In the genomic region with DNA sequence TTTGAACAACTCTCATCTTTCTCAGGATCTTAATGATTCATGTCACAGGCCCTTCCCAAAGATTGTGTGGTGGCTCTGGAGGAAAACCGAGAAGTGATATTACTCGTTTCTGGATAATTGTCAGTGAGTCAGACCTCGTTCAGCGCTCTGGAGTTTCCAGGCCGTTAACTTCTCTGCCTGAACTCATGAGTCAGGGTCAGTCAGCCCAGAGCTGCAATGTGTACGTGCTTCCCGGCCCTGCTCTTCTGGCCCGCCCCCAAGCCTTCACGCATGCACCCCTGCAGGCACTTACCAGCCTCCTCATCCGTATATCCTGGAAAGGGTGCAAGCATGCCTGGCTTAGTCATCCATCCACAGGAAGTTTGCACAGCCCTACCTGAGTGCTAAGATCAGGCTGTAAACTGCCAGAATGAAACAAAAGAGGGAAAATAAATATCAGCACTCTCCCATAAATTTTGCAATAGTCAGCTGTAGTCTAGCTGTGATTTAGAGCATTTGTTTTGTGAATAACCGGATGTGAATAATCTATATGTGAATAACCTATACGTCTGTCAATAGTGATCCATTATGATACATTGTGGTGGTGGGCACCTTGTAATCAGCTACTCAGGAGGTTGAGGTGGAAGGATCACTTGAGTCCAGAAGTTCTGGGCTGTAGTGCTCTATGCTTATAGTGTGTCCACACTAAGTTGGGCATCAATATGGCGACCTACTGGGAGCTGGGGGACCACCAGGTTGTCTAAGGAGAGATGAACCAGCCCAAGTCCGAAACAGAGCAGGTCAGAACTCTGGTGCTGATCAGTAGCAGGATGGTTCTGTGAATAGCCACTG, we compare ENCODE assay signal across 8 cellular contexts. TPM values are rescaled to one million over a fixed set of nuclear protein-coding genes. Genes with fewer than 3 reads are reported as not detected.
DNase-seq lines count a peak whose midpoint lies in the region; ATAC-seq and TF ChIP-seq lines count a peak whose summit lies in the region.

No MANE protein-coding gene starts in this region.

- CTCF ChIA-PET in IMR-90 (lab: Yijun Ruan, JAX) = interaction anchor here (1.3 kb wide), 1 partner anchor 55 kb away, joined by 6 read pairs; no protein-coding TSS in a partner anchor

- peak overlapping the region; percentile 41 for H3K14ac ChIP-seq in IMR-90 (replicated peaks; ENCODE audit: low read depth, low read length)

- H3K27me3 Mint-ChIP-seq in osteocyte (ENCODE audit: unreplicated experiment) = no peaks in the 10 kb centered on the region

- H2BK15ac ChIP-seq in IMR-90 (ENCODE audit: low read depth, low read length) = peak overlapping the region; percentile 90

- POLR2A ChIA-PET in IMR-90 (lab: Charles Lee; ENCODE audit: unreplicated experiment) = no interaction called here

- peak overlapping the region; percentile 69; the same call in 1 of the 2 replicates for H4K5ac ChIP-seq in IMR-90 (ENCODE audit: low read depth, low read length)

- H2AK9ac ChIP-seq in IMR-90 (replicated peaks; ENCODE audit: low read depth, low read length, poor library complexity) = peak overlapping the region; percentile 83

- peaks cover 13% of the 10 kb centered on the region for H3K4me1 Mint-ChIP-seq in osteocyte (ENCODE audit: unreplicated experiment)

- H3K27me3 ChIP-seq in IMR-90 (ENCODE audit: control insufficient read depth, insufficient read depth, low read length) = no peaks in the 10 kb centered on the region

- no peaks in the 10 kb centered on the region for H3K36me3 ChIP-seq in IMR-90 (ENCODE audit: control insufficient read depth, insufficient read depth, low read length)

- H3K4me3 ChIP-seq in IMR-90 (ENCODE audit: insufficient read depth, low read depth, low read length) = no peak overlapping the region

- intact Hi-C loops in IMR-90 (cut with micrococcal nuclease) = no loop called here

- dilution Hi-C loops in IMR-90 (cut with HindIII; ENCODE audit: low sequenced_read_pairs, unreplicated experiment) = no loop called here

- peaks cover 5% of the 10 kb centered on the region; the same call in 1 of the 2 replicates for H3K4me1 ChIP-seq in IMR-90 (ENCODE audit: control insufficient read depth, insufficient read depth, low read length)

- in situ Hi-C loops in IMR-90 (cut with MboI; ENCODE audit: low sequenced_read_pairs) (no loop called here), SK-MEL-5 (cut with HindIII; ENCODE audit: low pct_unique_long_range_greater_than_20kb, low sequenced_read_pairs) (no loop called here)

- peak overlapping the region; percentile 89 for H2BK120ac ChIP-seq in IMR-90 (ENCODE audit: low read depth, low read length)

- H3K9me3 Mint-ChIP-seq in osteocyte (ENCODE audit: unreplicated experiment) = no peaks in the 10 kb centered on the region

- TF ChIP-seq CTCF in IMR-90 (conservative IDR thresholded peaks at IDR 0.05; ENCODE audit: low read depth, low read length) (no peak), osteocyte (IDR thresholded peaks at IDR 0.05) (no peak)

- H3K9me1 ChIP-seq in IMR-90 (ENCODE audit: insufficient read depth, low read length) = peaks cover 9% of the 10 kb centered on the region

- peak overlapping the region; percentile 95 for H2BK20ac ChIP-seq in IMR-90 (ENCODE audit: low read depth, low read length)

- peak overlapping the region; percentile 63 for H4K91ac ChIP-seq in IMR-90 (ENCODE audit: insufficient read depth, low read depth, low read length)

- H3K27ac ChIP-seq in IMR-90 (ENCODE audit: insufficient read depth, low read length) = peak overlapping the region; percentile 50

- H2BK5ac ChIP-seq in IMR-90 (ENCODE audit: low read depth, low read length, poor library complexity, severe bottlenecking) = peak overlapping the region; percentile 91

- H3K4me2 ChIP-seq in IMR-90 (ENCODE audit: low read depth, low read length) = peak overlapping the region; percentile 8

- TF ChIP-seq RAD21 in IMR-90 (IDR thresholded peaks at IDR 0.05; ENCODE audit: low read length) = no peak; the same call in 1 of the 2 replicates

- peak overlapping the region; percentile 87 for H2AK5ac ChIP-seq in IMR-90 (ENCODE audit: low read depth, low read length)

- BruUV-seq in IMR-90 (replicated peaks; lab: Mats Ljungman, UMichigan) = no TSS peak

- H3K79me1 ChIP-seq in IMR-90 (ENCODE audit: low read depth in 1 of 2, low read length in 2 of 2) = no peaks in the 10 kb centered on the region

- TF ChIP-seq POLR2A in IMR-90 (IDR thresholded peaks at IDR 0.05; ENCODE audit: low read depth, low read length) = no peak

- no peaks in the 10 kb centered on the region for H3K36me3 Mint-ChIP-seq in osteocyte (ENCODE audit: unreplicated experiment)

- H3K23ac ChIP-seq in IMR-90 (ENCODE audit: low read depth, low read length) = peak overlapping the region; percentile 40; the same call in 1 of the 2 replicates

- peak overlapping the region; percentile 66 for H2AFZ ChIP-seq in IMR-90 (replicated peaks; ENCODE audit: low read length, poor library complexity)

- H3K9me3 ChIP-seq in IMR-90 (ENCODE audit: control insufficient read depth, insufficient read depth, low read length) = no peaks in the 10 kb centered on the region

- no peak overlapping the region for H3K4me3 Mint-ChIP-seq in osteocyte (ENCODE audit: unreplicated experiment)

- ATAC-seq in IMR-90 (ENCODE audit: low read depth) = peak; percentile 99
- peak; percentile 92 for ATAC-seq in esophagus mucosa

- peak overlapping the region; percentile 76 for H3K27ac Mint-ChIP-seq in osteocyte (ENCODE audit: unreplicated experiment)

- peak overlapping the region; percentile 66 for H3K18ac ChIP-seq in IMR-90 (ENCODE audit: low read depth, low read length)

- peak overlapping the region; percentile 2; the same call in 1 of the 2 replicates for H3K9ac ChIP-seq in IMR-90 (ENCODE audit: low read depth, low read length)

- WGBS in IMR-90 (ENCODE audit: extremely low coverage in 2 of 2, insufficient read length in 1 of 2), 2 experiments = 100% methylated on average over 2 of the region's 14 CpGs; no CpG with 5 or more reads in 1 of the 2 experiments

- H3K56ac ChIP-seq in IMR-90 (ENCODE audit: extremely low read depth, insufficient read depth, low read length) = peak overlapping the region; percentile 7; the same call in 1 of the 2 replicates

- peaks cover 4% of the 10 kb centered on the region; the same call in 1 of the 2 replicates for H4K20me1 ChIP-seq in IMR-90 (ENCODE audit: insufficient read depth, low read length)

- DNase-seq in activated T-cell treated with anti-CD3 and anti-CD28 coated beads for 48 hours (ENCODE audit: low read depth) (peak; percentile 64), IMR-90 (peak; percentile 100), SK-MEL-5 (ENCODE audit: low read depth, low spot score) (peak; percentile 80), osteocyte (ENCODE audit: extremely low spot score, unreplicated experiment) (no peak), T-helper 9 cell (no peak), inferior parietal cortex (ENCODE audit: extremely low spot score) (no peak)
- DNase-seq in activated T-cell treated with anti-CD3 and anti-CD28 coated beads, Interleukin-2, amount 50 U/mL, for 1 hour = no peak

- peak overlapping the region; percentile 92 for H3K4ac ChIP-seq in IMR-90 (ENCODE audit: low read depth, low read length)

- H4K8ac ChIP-seq in IMR-90 (ENCODE audit: low read depth in 2 of 2, low read length in 2 of 2) = peak overlapping the region; percentile 77 to 88

TF ChIP-seq in IMR-90, 13 proteins besides CTCF, POLR2A, EP300 and RAD21:
- peak; percentile 36 for TF ChIP-seq RCOR1 (IDR thresholded peaks at IDR 0.05; ENCODE audit: insufficient replicate concordance, low read length)
- TF ChIP-seq CHD1 (IDR thresholded peaks at IDR 0.05; ENCODE audit: low read depth, low read length) = no peak
- peak; percentile 56; the same call in 1 of the 2 replicates for TF ChIP-seq MAZ (IDR thresholded peaks at IDR 0.05; ENCODE audit: borderline replicate concordance, low read depth, low read length)
- peak; percentile 57 for TF ChIP-seq CEBPB (IDR thresholded peaks at IDR 0.05; ENCODE audit: low read depth, low read length)
- TF ChIP-seq NFE2L2 (IDR thresholded peaks at IDR 0.05; ENCODE audit: low read depth, low read length) = peak; percentile 67; the same call in 1 of the 2 replicates
- peak; percentile 60; the same call in 1 of the 2 replicates for TF ChIP-seq BHLHE40 (IDR thresholded peaks at IDR 0.05; ENCODE audit: low read depth, low read length)
- peak; percentile 66; the same call in 1 of the 2 replicates for TF ChIP-seq MXI1 (IDR thresholded peaks at IDR 0.05; ENCODE audit: borderline replicate concordance, low read depth, low read length)
- TF ChIP-seq ELK1 (IDR thresholded peaks at IDR 0.05; ENCODE audit: borderline replicate concordance, low read depth, low read length) = no peak
- TF ChIP-seq MAFK (IDR thresholded peaks at IDR 0.05; ENCODE audit: low read depth, low read length) = peak; percentile 26
- no peak for TF ChIP-seq RFX5 (IDR thresholded peaks at IDR 0.05; ENCODE audit: low read depth, low read length)
- TF ChIP-seq USF2 (IDR thresholded peaks at IDR 0.05; ENCODE audit: low read depth, low read length) = no peak
- TF ChIP-seq SMC3 (IDR thresholded peaks at IDR 0.05; ENCODE audit: low read depth, low read length) = no peak
- peak; percentile 91 for TF ChIP-seq FOS (IDR thresholded peaks at IDR 0.05; ENCODE audit: low read depth, low read length)

RNA-seq across cellular contexts. Expression of gene SEMA4B, which starts 35.3 kb away (rescaled TPM):
- total RNA-seq in IMR-90 (2012; rRNA removed) (5.0 and 6.9 TPM in 2 replicates), esophagus mucosa (216 TPM), osteocyte (23.3 and 26.0 TPM in 2 replicates)
- 22.5 and 27.5 TPM in 2 replicates for polyA plus RNA-seq in IMR-90 (2012; rRNA removed)
- 12.9 and 29.8 TPM in 2 replicates for polyA plus RNA-seq in IMR-90 (2012; cell fraction: cytosol; rRNA removed)
- polyA plus RNA-seq in IMR-90 (2012; cell fraction: nucleus; rRNA removed; ENCODE audit: low replicate concordance) = 23.9 and 48.0 TPM in 2 replicates
- total RNA-seq in SK-MEL-5 (2014; rRNA removed; shearing (Covaris generic)) = 10.6 and 17.1 TPM in 2 replicates
- 18.4 and 22.1 TPM in 2 replicates for polyA plus RNA-seq in SK-MEL-5 (2015; cell fraction: cytosol; rRNA removed)
- polyA plus RNA-seq in SK-MEL-5 (2015; cell fraction: nucleus; rRNA removed) = 27.5 and 27.8 TPM in 2 replicates

Comparison
In these comparisons a context has a peak if more than half of its experiments do, and no peak if none do; other contexts are left out.
1. DNase-seq: peak in activated T-cell treated with anti-CD3 and anti-CD28 coated beads for 48 hours (single experiment), IMR-90 (single experiment) and SK-MEL-5 (single experiment); none in activated T-cell treated with anti-CD3 and anti-CD28 coated beads, Interleukin-2, amount 50 U/mL, for 1 hour (single experiment), osteocyte (single experiment), T-helper 9 cell (single experiment) and inferior parietal cortex (single experiment).